1 cellular context compared by ENCODE assay signal in genomic region chr6:34196116-34196832, GRCh38.
A peak's percentile ranks its signal among the peaks of the same experiment; 100 is the strongest.
TF ChIP-seq lines count a peak whose summit lies in the region.

No MANE protein-coding gene starts in this region.

TF ChIP-seq in HepG2, 621 proteins besides CTCF, POLR2A, EP300 and RAD21 (continued from another document and continues in another):
- TF ChIP-seq ZBTB2 (CRISPR knock-in tag; IDR thresholded peaks at IDR 0.05; ENCODE audit: low read depth) (no peak), ZFY (CRISPR knock-in tag; IDR thresholded peaks at IDR 0.05) (peak; percentile 58), ZUFSP (CRISPR knock-in tag; IDR thresholded peaks at IDR 0.05; ENCODE audit: borderline replicate concordance) (no peak), ZNF781 (CRISPR knock-in tag; IDR thresholded peaks at IDR 0.05; ENCODE audit: borderline replicate concordance, not compliant biosample characterization) (peak; percentile 52), PHF8 (CRISPR knock-in tag; IDR thresholded peaks at IDR 0.05) (peak; percentile 70), ETV5 (CRISPR knock-in tag; IDR thresholded peaks at IDR 0.05; ENCODE audit: borderline replicate concordance) (peak; percentile 64; the same call in 1 of the 2 replicates), ZNF780A (CRISPR knock-in tag; IDR thresholded peaks at IDR 0.05) (no peak), RFX1 (IDR thresholded peaks at IDR 0.05) (no peak), ZNF557 (CRISPR knock-in tag; IDR thresholded peaks at IDR 0.05) (no peak), HOXD1 (CRISPR knock-in tag; IDR thresholded peaks at IDR 0.05) (no peak), BCL3 (CRISPR knock-in tag; IDR thresholded peaks at IDR 0.05) (peak; percentile 86), TFDP2 (CRISPR knock-in tag; IDR thresholded peaks at IDR 0.05) (no peak; the same call in 1 of the 2 replicates), NR2C2 (CRISPR knock-in tag; IDR thresholded peaks at IDR 0.05; ENCODE audit: borderline replicate concordance) (peak; percentile 57), ZNF138 (CRISPR knock-in tag; IDR thresholded peaks at IDR 0.05; ENCODE audit: low read depth) (peak; percentile 50; the same call in 1 of the 2 replicates), ZKSCAN1 (IDR thresholded peaks at IDR 0.05; ENCODE audit: low read length) (no peak), ZBTB42 (CRISPR knock-in tag; IDR thresholded peaks at IDR 0.05) (0 out of 2 replicates have a peak, but pooled peaks have one; percentile 34), ZNF878 (CRISPR knock-in tag; IDR thresholded peaks at IDR 0.05) (no peak), ZSCAN31 (CRISPR knock-in tag; IDR thresholded peaks at IDR 0.05; ENCODE audit: low read depth) (peak; percentile 47; the same call in 1 of the 2 replicates), ZNF234 (CRISPR knock-in tag; conservative IDR thresholded peaks at IDR 0.05) (peak; percentile 49; the same call in 1 of the 2 replicates), ZNF691 (CRISPR knock-in tag; IDR thresholded peaks at IDR 0.05; ENCODE audit: borderline replicate concordance, low read depth) (peak; percentile 81; the same call in 1 of the 2 replicates), ZNF577 (CRISPR knock-in tag; IDR thresholded peaks at IDR 0.05; ENCODE audit: borderline replicate concordance, low read depth) (0 out of 2 replicates have a peak, but pooled peaks have one; percentile 53), FOXA3 (CRISPR knock-in tag; IDR thresholded peaks at IDR 0.05) (0 out of 2 replicates have a peak, but pooled peaks have one; percentile 23), ZNF343 (CRISPR knock-in tag; IDR thresholded peaks at IDR 0.05) (0 out of 2 replicates have a peak, but pooled peaks have one; percentile 61), ZNF567 (CRISPR knock-in tag; IDR thresholded peaks at IDR 0.05; ENCODE audit: borderline replicate concordance) (0 out of 2 replicates have a peak, but pooled peaks have one; percentile 76), ZNF326 (CRISPR knock-in tag; IDR thresholded peaks at IDR 0.05; ENCODE audit: borderline replicate concordance) (no peak), ATF3 (CRISPR knock-in tag; IDR thresholded peaks at IDR 0.05) (0 out of 2 replicates have a peak, but pooled peaks have one; percentile 36), ZMYM2 (CRISPR knock-in tag; IDR thresholded peaks at IDR 0.05) (peak; percentile 86), ERF (CRISPR knock-in tag; IDR thresholded peaks at IDR 0.05) (no peak), HIVEP1 (CRISPR knock-in tag; IDR thresholded peaks at IDR 0.05) (peak; percentile 73), TOPORS (CRISPR knock-in tag; IDR thresholded peaks at IDR 0.05) (peak; percentile 77; the same call in 1 of the 2 replicates), KDM3A (CRISPR knock-in tag; IDR thresholded peaks at IDR 0.05; ENCODE audit: low read depth) (peak; percentile 84; the same call in 1 of the 2 replicates), ZNF598 (CRISPR knock-in tag; IDR thresholded peaks at IDR 0.05; ENCODE audit: borderline replicate concordance) (0 out of 2 replicates have a peak, but pooled peaks have one; percentile 77), GMEB2 (CRISPR knock-in tag; IDR thresholded peaks at IDR 0.05; ENCODE audit: low read depth) (no peak), ZNF883 (CRISPR knock-in tag; IDR thresholded peaks at IDR 0.05; ENCODE audit: not compliant biosample characterization) (peak; percentile 91), ATRX (CRISPR knock-in tag; IDR thresholded peaks at IDR 0.05; ENCODE audit: borderline replicate concordance) (peak; percentile 62; the same call in 1 of the 2 replicates), HDAC2 (CRISPR knock-in tag; IDR thresholded peaks at IDR 0.05) (peak; percentile 82), KMT2B (CRISPR knock-in tag; IDR thresholded peaks at IDR 0.05) (0 out of 2 replicates have a peak, but pooled peaks have one; percentile 51), ZNF510 (CRISPR knock-in tag; IDR thresholded peaks at IDR 0.05; ENCODE audit: low read depth) (0 out of 2 replicates have a peak, but pooled peaks have one; percentile 24), KLF6 (CRISPR knock-in tag; IDR thresholded peaks at IDR 0.05) (0 out of 2 replicates have a peak, but pooled peaks have one; percentile 23), KLF16 (CRISPR knock-in tag; IDR thresholded peaks at IDR 0.05) (peak in 1 of 2 experiments; percentile 79; a peak in 2 of 4 replicates), ZNF580 (CRISPR knock-in tag; IDR thresholded peaks at IDR 0.05; ENCODE audit: borderline replicate concordance, low read depth) (peak; percentile 89; the same call in 1 of the 2 replicates), ZNF383 (CRISPR knock-in tag; IDR thresholded peaks at IDR 0.05; ENCODE audit: borderline replicate concordance) (peak; percentile 91; the same call in 1 of the 2 replicates), ZMYM4 (CRISPR knock-in tag; IDR thresholded peaks at IDR 0.05) (peak; percentile 57; the same call in 1 of the 2 replicates), ZNF282 (IDR thresholded peaks at IDR 0.05; ENCODE audit: partially characterized antibody) (no peak), ZNF468 (CRISPR knock-in tag; IDR thresholded peaks at IDR 0.05) (0 out of 2 replicates have a peak, but pooled peaks have one; percentile 27), ZNF687 (CRISPR knock-in tag; IDR thresholded peaks at IDR 0.05) (peak; percentile 86), CHD2 (IDR thresholded peaks at IDR 0.05; ENCODE audit: low read depth, low read length) (peak; percentile 68), ELF3 (CRISPR knock-in tag; IDR thresholded peaks at IDR 0.05) (peak; percentile 62), NCOA1 (CRISPR knock-in tag; IDR thresholded peaks at IDR 0.05) (peak; percentile 68; the same call in 1 of the 2 replicates), ZNF253 (CRISPR knock-in tag; IDR thresholded peaks at IDR 0.05; ENCODE audit: borderline replicate concordance) (no peak), UBTF (CRISPR knock-in tag; IDR thresholded peaks at IDR 0.05) (peak; percentile 73), ZNF3 (CRISPR knock-in tag; IDR thresholded peaks at IDR 0.05) (no peak), ZNF333 (CRISPR knock-in tag; IDR thresholded peaks at IDR 0.05; ENCODE audit: borderline replicate concordance) (peak; percentile 30; the same call in 1 of the 2 replicates), ATF1 (CRISPR knock-in tag; IDR thresholded peaks at IDR 0.05) (no peak), ZFP36 (IDR thresholded peaks at IDR 0.05; ENCODE audit: borderline replicate concordance, low read depth, low read length, partially characterized antibody) (no peak)
